ENCODE assay signal across 2 cellular contexts in genomic region chr11:47188262-47188661, GRCh38.
TF ChIP-seq lines count a peak whose summit lies in the region.

No MANE protein-coding gene starts in this region.

TF ChIP-seq in HCT116, 20 proteins besides CTCF, POLR2A, EP300 and RAD21:
- no peak for TF ChIP-seq FOSL1 (IDR thresholded peaks at IDR 0.05; ENCODE audit: low read depth)
- no peak for TF ChIP-seq POLR2AphosphoS5 (IDR thresholded peaks at IDR 0.05; ENCODE audit: low read depth, low read length)
- TF ChIP-seq ELF1 (IDR thresholded peaks at IDR 0.05; ENCODE audit: borderline replicate concordance, low read depth): no peak
- no peak for TF ChIP-seq MAX (IDR thresholded peaks at IDR 0.05)
TF ChIP-seq in HCT116: peak in this region for 0.

TF ChIP-seq in HepG2, 621 proteins besides CTCF, POLR2A, EP300 and RAD21:
- TF ChIP-seq ZSCAN29 (CRISPR knock-in tag; conservative IDR thresholded peaks at IDR 0.05) (no peak), ZNF883 (CRISPR knock-in tag; IDR thresholded peaks at IDR 0.05; ENCODE audit: not compliant biosample characterization) (no peak), ZNF138 (CRISPR knock-in tag; IDR thresholded peaks at IDR 0.05; ENCODE audit: low read depth) (no peak), ZNF562 (CRISPR knock-in tag; IDR thresholded peaks at IDR 0.05; ENCODE audit: borderline replicate concordance) (no peak)
- TF ChIP-seq, protein P1, sequence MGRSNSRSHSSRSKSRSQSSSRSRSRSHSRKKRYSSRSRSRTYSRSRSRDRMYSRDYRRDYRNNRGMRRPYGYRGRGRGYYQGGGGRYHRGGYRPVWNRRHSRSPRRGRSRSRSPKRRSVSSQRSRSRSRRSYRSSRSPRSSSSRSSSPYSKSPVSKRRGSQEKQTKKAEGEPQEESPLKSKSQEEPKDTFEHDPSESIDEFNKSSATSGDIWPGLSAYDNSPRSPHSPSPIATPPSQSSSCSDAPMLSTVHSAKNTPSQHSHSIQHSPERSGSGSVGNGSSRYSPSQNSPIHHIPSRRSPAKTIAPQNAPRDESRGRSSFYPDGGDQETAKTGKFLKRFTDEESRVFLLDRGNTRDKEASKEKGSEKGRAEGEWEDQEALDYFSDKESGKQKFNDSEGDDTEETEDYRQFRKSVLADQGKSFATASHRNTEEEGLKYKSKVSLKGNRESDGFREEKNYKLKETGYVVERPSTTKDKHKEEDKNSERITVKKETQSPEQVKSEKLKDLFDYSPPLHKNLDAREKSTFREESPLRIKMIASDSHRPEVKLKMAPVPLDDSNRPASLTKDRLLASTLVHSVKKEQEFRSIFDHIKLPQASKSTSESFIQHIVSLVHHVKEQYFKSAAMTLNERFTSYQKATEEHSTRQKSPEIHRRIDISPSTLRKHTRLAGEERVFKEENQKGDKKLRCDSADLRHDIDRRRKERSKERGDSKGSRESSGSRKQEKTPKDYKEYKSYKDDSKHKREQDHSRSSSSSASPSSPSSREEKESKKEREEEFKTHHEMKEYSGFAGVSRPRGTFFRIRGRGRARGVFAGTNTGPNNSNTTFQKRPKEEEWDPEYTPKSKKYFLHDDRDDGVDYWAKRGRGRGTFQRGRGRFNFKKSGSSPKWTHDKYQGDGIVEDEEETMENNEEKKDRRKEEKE (IDR thresholded peaks at IDR 0.05): no peak
- TF ChIP-seq, protein P2, sequence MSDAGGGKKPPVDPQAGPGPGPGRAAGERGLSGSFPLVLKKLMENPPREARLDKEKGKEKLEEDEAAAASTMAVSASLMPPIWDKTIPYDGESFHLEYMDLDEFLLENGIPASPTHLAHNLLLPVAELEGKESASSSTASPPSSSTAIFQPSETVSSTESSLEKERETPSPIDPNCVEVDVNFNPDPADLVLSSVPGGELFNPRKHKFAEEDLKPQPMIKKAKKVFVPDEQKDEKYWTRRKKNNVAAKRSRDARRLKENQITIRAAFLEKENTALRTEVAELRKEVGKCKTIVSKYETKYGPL (CRISPR knock-in tag; IDR thresholded peaks at IDR 0.05): no peak
